Comparison of ENCODE assay signal across 1 cellular context in the genomic region with DNA sequence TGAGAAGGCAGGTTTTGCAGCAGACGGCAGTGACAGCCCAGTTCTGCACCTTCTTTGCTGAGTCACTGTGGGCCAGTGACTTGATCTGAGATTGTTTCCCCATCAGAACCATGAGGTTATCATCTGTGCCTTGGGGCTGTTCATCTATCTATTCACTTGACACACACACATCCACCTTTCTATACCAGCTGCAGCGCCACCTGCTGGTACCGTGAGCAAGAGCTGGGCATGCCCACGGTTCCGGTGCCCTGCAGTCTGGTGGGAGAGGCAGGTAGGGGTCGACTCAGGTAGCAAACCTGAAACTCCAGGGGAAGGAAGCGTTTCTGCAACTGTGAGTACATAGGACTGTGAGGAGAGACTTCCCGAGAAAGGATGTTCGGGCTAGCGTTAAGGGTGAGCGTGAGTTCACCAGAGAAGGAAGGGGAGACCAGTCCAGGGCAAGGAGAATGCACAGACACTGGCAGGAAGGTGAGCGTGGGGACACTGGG.
TF ChIP-seq lines count a peak whose summit lies in the region.

No MANE protein-coding gene starts in this region.

TF ChIP-seq in K562, 482 proteins besides CTCF, POLR2A, EP300 and RAD21 (continues in another document):
- TF ChIP-seq ZNF431 (CRISPR knock-in tag; IDR thresholded peaks at IDR 0.05), result no peak
- TF ChIP-seq HDAC3 (IDR thresholded peaks at IDR 0.05; ENCODE audit: borderline replicate concordance, partially characterized antibody), result no peak
- no peak for TF ChIP-seq FOS (IDR thresholded peaks at IDR 0.05; ENCODE audit: extremely low read depth, insufficient read length)
- peak; percentile 45 to 59 for TF ChIP-seq NRF1 (conservative IDR thresholded peaks at IDR 0.05 in 1 of 2, IDR thresholded peaks at IDR 0.05 in 1 of 2)
- TF ChIP-seq L3MBTL2 (IDR thresholded peaks at IDR 0.05), result 0 out of 2 replicates have a peak, but pooled peaks have one; percentile 19
- peak; percentile 55; the same call in 1 of the 2 replicates for TF ChIP-seq SUPT5H (IDR thresholded peaks at IDR 0.05)
- TF ChIP-seq, protein P1, sequence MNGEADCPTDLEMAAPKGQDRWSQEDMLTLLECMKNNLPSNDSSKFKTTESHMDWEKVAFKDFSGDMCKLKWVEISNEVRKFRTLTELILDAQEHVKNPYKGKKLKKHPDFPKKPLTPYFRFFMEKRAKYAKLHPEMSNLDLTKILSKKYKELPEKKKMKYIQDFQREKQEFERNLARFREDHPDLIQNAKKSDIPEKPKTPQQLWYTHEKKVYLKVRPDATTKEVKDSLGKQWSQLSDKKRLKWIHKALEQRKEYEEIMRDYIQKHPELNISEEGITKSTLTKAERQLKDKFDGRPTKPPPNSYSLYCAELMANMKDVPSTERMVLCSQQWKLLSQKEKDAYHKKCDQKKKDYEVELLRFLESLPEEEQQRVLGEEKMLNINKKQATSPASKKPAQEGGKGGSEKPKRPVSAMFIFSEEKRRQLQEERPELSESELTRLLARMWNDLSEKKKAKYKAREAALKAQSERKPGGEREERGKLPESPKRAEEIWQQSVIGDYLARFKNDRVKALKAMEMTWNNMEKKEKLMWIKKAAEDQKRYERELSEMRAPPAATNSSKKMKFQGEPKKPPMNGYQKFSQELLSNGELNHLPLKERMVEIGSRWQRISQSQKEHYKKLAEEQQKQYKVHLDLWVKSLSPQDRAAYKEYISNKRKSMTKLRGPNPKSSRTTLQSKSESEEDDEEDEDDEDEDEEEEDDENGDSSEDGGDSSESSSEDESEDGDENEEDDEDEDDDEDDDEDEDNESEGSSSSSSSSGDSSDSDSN (IDR thresholded peaks at IDR 0.05; ENCODE audit: borderline replicate concordance in 1 of 2, low read depth in 2 of 2, low read length in 2 of 2), result no peak
- TF ChIP-seq NFE2 (IDR thresholded peaks at IDR 0.05; ENCODE audit: low read depth), result peak; percentile 85
- peak; percentile 73; the same call in 1 of the 2 replicates for TF ChIP-seq NFE2L1 (tag; IDR thresholded peaks at IDR 0.05; ENCODE audit: borderline replicate concordance, low read depth)
- TF ChIP-seq, protein P2, sequence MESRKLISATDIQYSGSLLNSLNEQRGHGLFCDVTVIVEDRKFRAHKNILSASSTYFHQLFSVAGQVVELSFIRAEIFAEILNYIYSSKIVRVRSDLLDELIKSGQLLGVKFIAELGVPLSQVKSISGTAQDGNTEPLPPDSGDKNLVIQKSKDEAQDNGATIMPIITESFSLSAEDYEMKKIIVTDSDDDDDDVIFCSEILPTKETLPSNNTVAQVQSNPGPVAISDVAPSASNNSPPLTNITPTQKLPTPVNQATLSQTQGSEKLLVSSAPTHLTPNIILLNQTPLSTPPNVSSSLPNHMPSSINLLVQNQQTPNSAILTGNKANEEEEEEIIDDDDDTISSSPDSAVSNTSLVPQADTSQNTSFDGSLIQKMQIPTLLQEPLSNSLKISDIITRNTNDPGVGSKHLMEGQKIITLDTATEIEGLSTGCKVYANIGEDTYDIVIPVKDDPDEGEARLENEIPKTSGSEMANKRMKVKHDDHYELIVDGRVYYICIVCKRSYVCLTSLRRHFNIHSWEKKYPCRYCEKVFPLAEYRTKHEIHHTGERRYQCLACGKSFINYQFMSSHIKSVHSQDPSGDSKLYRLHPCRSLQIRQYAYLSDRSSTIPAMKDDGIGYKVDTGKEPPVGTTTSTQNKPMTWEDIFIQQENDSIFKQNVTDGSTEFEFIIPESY (CRISPR knock-in tag; IDR thresholded peaks at IDR 0.05), result peak; percentile 50; the same call in 1 of the 2 replicates
- TF ChIP-seq TCF3 (CRISPR knock-in tag; IDR thresholded peaks at IDR 0.05), result peak; percentile 30; the same call in 1 of the 2 replicates
- no peak for TF ChIP-seq ZNF165 (CRISPR knock-in tag; IDR thresholded peaks at IDR 0.05; ENCODE audit: borderline replicate concordance)
- no peak for TF ChIP-seq CCNT2 (IDR thresholded peaks at IDR 0.05; ENCODE audit: borderline replicate concordance, extremely low read depth, insufficient read length, low read depth, low read length)
- peak; percentile 49; the same call in 1 of the 2 replicates for TF ChIP-seq MYC (IDR thresholded peaks at IDR 0.05; ENCODE audit: low read depth, low read length)
- TF ChIP-seq MYC (CRISPR knock-in tag; IDR thresholded peaks at IDR 0.05; ENCODE audit: borderline replicate concordance, low read depth), result no peak
- TF ChIP-seq, protein P3, sequence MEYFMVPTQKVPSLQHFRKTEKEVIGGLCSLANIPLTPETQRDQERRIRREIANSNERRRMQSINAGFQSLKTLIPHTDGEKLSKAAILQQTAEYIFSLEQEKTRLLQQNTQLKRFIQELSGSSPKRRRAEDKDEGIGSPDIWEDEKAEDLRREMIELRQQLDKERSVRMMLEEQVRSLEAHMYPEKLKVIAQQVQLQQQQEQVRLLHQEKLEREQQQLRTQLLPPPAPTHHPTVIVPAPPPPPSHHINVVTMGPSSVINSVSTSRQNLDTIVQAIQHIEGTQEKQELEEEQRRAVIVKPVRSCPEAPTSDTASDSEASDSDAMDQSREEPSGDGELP (CRISPR knock-in tag; IDR thresholded peaks at IDR 0.05; ENCODE audit: borderline replicate concordance), result peak; percentile 15; the same call in 1 of the 2 replicates
- 0 out of 2 replicates have a peak, but pooled peaks have one; percentile 45 for TF ChIP-seq BHLHE40 (IDR thresholded peaks at IDR 0.05; ENCODE audit: low read length)
- TF ChIP-seq ATF7 (IDR thresholded peaks at IDR 0.05), result peak; percentile 69
- TF ChIP-seq PBX2 (CRISPR knock-in tag; IDR thresholded peaks at IDR 0.05; ENCODE audit: low read depth), result no peak
- TF ChIP-seq PBX2 (tag; conservative IDR thresholded peaks at IDR 0.05; ENCODE audit: low read depth), result peak; percentile 41; the same call in 1 of the 2 replicates
- TF ChIP-seq, protein P4, sequence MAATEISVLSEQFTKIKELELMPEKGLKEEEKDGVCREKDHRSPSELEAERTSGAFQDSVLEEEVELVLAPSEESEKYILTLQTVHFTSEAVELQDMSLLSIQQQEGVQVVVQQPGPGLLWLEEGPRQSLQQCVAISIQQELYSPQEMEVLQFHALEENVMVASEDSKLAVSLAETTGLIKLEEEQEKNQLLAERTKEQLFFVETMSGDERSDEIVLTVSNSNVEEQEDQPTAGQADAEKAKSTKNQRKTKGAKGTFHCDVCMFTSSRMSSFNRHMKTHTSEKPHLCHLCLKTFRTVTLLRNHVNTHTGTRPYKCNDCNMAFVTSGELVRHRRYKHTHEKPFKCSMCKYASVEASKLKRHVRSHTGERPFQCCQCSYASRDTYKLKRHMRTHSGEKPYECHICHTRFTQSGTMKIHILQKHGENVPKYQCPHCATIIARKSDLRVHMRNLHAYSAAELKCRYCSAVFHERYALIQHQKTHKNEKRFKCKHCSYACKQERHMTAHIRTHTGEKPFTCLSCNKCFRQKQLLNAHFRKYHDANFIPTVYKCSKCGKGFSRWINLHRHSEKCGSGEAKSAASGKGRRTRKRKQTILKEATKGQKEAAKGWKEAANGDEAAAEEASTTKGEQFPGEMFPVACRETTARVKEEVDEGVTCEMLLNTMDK (IDR thresholded peaks at IDR 0.05; ENCODE audit: borderline replicate concordance, insufficient read depth, low read depth, low read length, poor library complexity, severe bottlenecking), result peak; percentile 64
- no peak for TF ChIP-seq HDAC6 (IDR thresholded peaks at IDR 0.05; ENCODE audit: low read depth, low read length)
- no peak for TF ChIP-seq ESRRB (CRISPR knock-in tag; IDR thresholded peaks at IDR 0.05; ENCODE audit: borderline replicate concordance)
- TF ChIP-seq, protein P5, sequence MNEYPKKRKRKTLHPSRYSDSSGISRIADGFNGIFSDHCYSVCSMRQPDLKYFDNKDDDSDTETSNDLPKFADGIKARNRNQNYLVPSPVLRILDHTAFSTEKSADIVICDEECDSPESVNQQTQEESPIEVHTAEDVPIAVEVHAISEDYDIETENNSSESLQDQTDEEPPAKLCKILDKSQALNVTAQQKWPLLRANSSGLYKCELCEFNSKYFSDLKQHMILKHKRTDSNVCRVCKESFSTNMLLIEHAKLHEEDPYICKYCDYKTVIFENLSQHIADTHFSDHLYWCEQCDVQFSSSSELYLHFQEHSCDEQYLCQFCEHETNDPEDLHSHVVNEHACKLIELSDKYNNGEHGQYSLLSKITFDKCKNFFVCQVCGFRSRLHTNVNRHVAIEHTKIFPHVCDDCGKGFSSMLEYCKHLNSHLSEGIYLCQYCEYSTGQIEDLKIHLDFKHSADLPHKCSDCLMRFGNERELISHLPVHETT (CRISPR knock-in tag; conservative IDR thresholded peaks at IDR 0.05 in 1 of 2, IDR thresholded peaks at IDR 0.05 in 1 of 2), result no peak
- TF ChIP-seq ZEB2 (IDR thresholded peaks at IDR 0.05), result peak; percentile 50; the same call in 1 of the 2 replicates
- TF ChIP-seq MYNN (IDR thresholded peaks at IDR 0.05), result peak; percentile 37; the same call in 1 of the 2 replicates
- no peak for TF ChIP-seq MYNN (CRISPR knock-in tag; IDR thresholded peaks at IDR 0.05)
- no peak for TF ChIP-seq ZNF398 (CRISPR knock-in tag; IDR thresholded peaks at IDR 0.05)
- TF ChIP-seq ZNF316 (IDR thresholded peaks at IDR 0.05), result peak; percentile 81
- peak; percentile 82 for TF ChIP-seq C11orf30 (IDR thresholded peaks at IDR 0.05; ENCODE audit: low read depth)
- TF ChIP-seq MAFG (tag; conservative IDR thresholded peaks at IDR 0.05), result peak; percentile 97
- TF ChIP-seq, protein P6, sequence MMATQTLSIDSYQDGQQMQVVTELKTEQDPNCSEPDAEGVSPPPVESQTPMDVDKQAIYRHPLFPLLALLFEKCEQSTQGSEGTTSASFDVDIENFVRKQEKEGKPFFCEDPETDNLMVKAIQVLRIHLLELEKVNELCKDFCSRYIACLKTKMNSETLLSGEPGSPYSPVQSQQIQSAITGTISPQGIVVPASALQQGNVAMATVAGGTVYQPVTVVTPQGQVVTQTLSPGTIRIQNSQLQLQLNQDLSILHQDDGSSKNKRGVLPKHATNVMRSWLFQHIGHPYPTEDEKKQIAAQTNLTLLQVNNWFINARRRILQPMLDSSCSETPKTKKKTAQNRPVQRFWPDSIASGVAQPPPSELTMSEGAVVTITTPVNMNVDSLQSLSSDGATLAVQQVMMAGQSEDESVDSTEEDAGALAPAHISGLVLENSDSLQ (IDR thresholded peaks at IDR 0.05), result peak; percentile 27; the same call in 1 of the 2 replicates
- peak; percentile 87 for TF ChIP-seq BACH1 (tag; IDR thresholded peaks at IDR 0.05)
- TF ChIP-seq CTBP1 (IDR thresholded peaks at IDR 0.05; ENCODE audit: borderline replicate concordance), result peak; percentile 82
- TF ChIP-seq MAFK (IDR thresholded peaks at IDR 0.05; ENCODE audit: low read length), result peak; percentile 81
- no peak for TF ChIP-seq BCL6 (CRISPR knock-in tag; IDR thresholded peaks at IDR 0.05)
- peak in 1 of 2 experiments; percentile 20; a peak in 1 of 4 replicates for TF ChIP-seq KDM1A (IDR thresholded peaks at IDR 0.05)
- TF ChIP-seq PML (IDR thresholded peaks at IDR 0.05; ENCODE audit: low read length), result no peak
- peak; percentile 44 for TF ChIP-seq SMC3 (conservative IDR thresholded peaks at IDR 0.05; ENCODE audit: insufficient read depth, low read depth, low read length)
- TF ChIP-seq MTA3 (IDR thresholded peaks at IDR 0.05; ENCODE audit: borderline replicate concordance), result peak; percentile 64; the same call in 1 of the 2 replicates
- TF ChIP-seq, protein P7, sequence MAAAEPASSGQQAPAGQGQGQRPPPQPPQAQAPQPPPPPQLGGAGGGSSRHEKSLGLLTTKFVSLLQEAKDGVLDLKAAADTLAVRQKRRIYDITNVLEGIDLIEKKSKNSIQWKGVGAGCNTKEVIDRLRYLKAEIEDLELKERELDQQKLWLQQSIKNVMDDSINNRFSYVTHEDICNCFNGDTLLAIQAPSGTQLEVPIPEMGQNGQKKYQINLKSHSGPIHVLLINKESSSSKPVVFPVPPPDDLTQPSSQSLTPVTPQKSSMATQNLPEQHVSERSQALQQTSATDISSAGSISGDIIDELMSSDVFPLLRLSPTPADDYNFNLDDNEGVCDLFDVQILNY (CRISPR knock-in tag; IDR thresholded peaks at IDR 0.05), result 0 out of 2 replicates have a peak, but pooled peaks have one; percentile 34
- 0 out of 2 replicates have a peak, but pooled peaks have one; percentile 37 for TF ChIP-seq XRCC5 (IDR thresholded peaks at IDR 0.05; ENCODE audit: low read depth, low read length)
- TF ChIP-seq MLLT1 (IDR thresholded peaks at IDR 0.05), result no peak
